12 cellular contexts compared by ENCODE assay signal in the genomic region with DNA sequence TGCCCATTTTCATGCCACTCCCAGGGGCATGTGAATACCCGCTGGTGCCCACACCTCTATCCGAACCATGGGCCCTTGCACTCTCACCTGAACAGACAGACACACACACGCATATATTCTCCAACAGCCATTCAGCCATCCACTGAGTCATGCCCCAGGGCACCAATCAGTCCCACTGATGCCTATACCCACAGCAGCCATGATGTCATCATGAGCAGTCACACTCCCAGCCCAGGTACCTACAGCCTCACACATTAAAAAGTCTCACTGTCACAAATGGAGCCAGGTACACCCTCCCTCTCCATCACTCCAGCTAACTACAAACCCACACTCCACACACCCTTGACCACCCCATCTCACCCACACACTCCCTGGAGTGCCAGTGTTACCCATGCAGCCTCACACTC. TPM values are rescaled to one million over a fixed set of nuclear protein-coding genes. Genes with fewer than 3 reads are reported as not detected.
DNase-seq lines count a peak whose midpoint lies in the region; ATAC-seq and TF ChIP-seq lines count a peak whose summit lies in the region.
"Had no signal": no experiment of that assay in that cellular context is flagged by ENCODE, and none has a peak within 500 bp of the region (broad histone marks: within the 10 kb centered on the region; RNA-seq: fewer than 3 reads in every experiment).

No MANE protein-coding gene starts in this region.

- POLR2A ChIA-PET in RWPE1 (lab: Yijun Ruan, JAX; ENCODE audit: low non-redundant PET) = no interaction called here

- peak overlapping the region; percentile 57 for H3K27ac ChIP-seq in RWPE1
- H3K27ac ChIP-seq in epithelial cell of prostate = peak overlapping the region; percentile 44
- H3K27ac ChIP-seq in heart right ventricle = peak overlapping the region in 4 of 10 donors; percentile 38 to 56 (median 45)
- H3K27ac ChIP-seq: pancreas had no signal

- H3K27me3 ChIP-seq in heart right ventricle = no peaks in the 10 kb centered on the region
- H3K27me3 ChIP-seq: pancreas had no signal

- intact Hi-C loops in heart right ventricle (cut with DNase I) = no loop called here

- no peak for TF ChIP-seq CTCF in RWPE1 (conservative IDR thresholded peaks at IDR 0.05; ENCODE audit: low read depth)
- TF ChIP-seq CTCF in heart right ventricle (IDR thresholded peaks at IDR 0.05) = no peak

- peak; percentile 66 for DNase-seq in RWPE1 (ENCODE audit: low spot score)
- DNase-seq in activated CD8-positive, alpha-beta memory T cell treated with anti-CD3 and anti-CD28 coated beads, Interleukin-2, amount 50 U/mL, for 48 hours = peak; percentile 63
- peak; percentile 64 for DNase-seq in epithelial cell of prostate (ENCODE audit: low read depth, low spot score)
- peak; percentile 56 to 64 for DNase-seq in stimulated activated CD8-positive, alpha-beta memory T cell treated with anti-CD3 and anti-CD28 coated beads, Interleukin-7, amount 100 ng/mL, for 4 hours (ENCODE audit: low read depth in 2 of 2)
- no peak for DNase-seq in heart right ventricle
- no peak for DNase-seq in NCI-H1417 treated with DMSO at 0.1 percent for 48 hours (lab: John Stamatoyannopoulos, UW)
- DNase-seq: dermis blood vessel endothelial cell, DMS79, NCI-H1436 treated with DMSO at 0.1 percent for 48 hours had no signal

- peaks cover 15 to 93% (median 74%) of the 10 kb centered on the region in 9 donors for H3K4me1 ChIP-seq in heart right ventricle

- peaks cover 0 to 91% (median 25%) of the 10 kb centered on the region in 9 donors for H3K36me3 ChIP-seq in heart right ventricle
- H3K36me3 ChIP-seq: pancreas had no signal

- no peak for ATAC-seq in GM18907 (IDR thresholded peaks at IDR 0.05; ENCODE audit: unreplicated experiment)
- no peak for ATAC-seq in heart right ventricle
- ATAC-seq: pancreas had no signal

- H3K9me3 ChIP-seq in heart right ventricle = no peaks in the 10 kb centered on the region
- H3K9me3 ChIP-seq: pancreas had no signal

- CTCF ChIA-PET in RWPE1 (lab: Yijun Ruan, JAX) = interaction anchor here (0.5 kb wide), 1 partner anchor 37 kb away, joined by 3 read pairs; no protein-coding TSS in a partner anchor

- WGBS in heart right ventricle, 2 donors = 96 to 97% methylated on average over 3 of the region's 3 CpGs

- H3K4me3 ChIP-seq in heart right ventricle = peak overlapping the region in 1 of 10 donors; percentile 1
- H3K4me3 ChIP-seq: pancreas had no signal

RNA-seq across cellular contexts. Expression of a gene that starts 12.2 kb away (rescaled TPM):
- 100 to 1,000 TPM in 1 of 10 donors, 10 to 100 TPM in 9; 36.6 to 112 (median 69.0) TPM for total RNA-seq in heart right ventricle
- polyA plus RNA-seq in heart right ventricle = 100 to 1,000 TPM in 1 of 2 donors, 10 to 100 TPM in 1; 47.0 to 102 TPM

RNA-seq across cellular contexts. Expression of a gene that starts 41.5 kb away (rescaled TPM):
- total RNA-seq in heart right ventricle = under 1 TPM in 5 of 10 donors, not detected in 5; 0.05 to 0.16 (median 0.07) TPM
- polyA plus RNA-seq in heart right ventricle = under 1 TPM; 0.03 to 0.15 TPM
- total RNA-seq: glomerular endothelial cell had no signal

Comparison
In these comparisons a context has a peak if more than half of its experiments do, and no peak if none do; other contexts are left out.
1. DNase-seq: peak in RWPE1 (single experiment), activated CD8-positive, alpha-beta memory T cell treated with anti-CD3 and anti-CD28 coated beads, Interleukin-2, amount 50 U/mL, for 48 hours (single experiment), epithelial cell of prostate (single experiment) and stimulated activated CD8-positive, alpha-beta memory T cell treated with anti-CD3 and anti-CD28 coated beads, Interleukin-7, amount 100 ng/mL, for 4 hours (2 of 2); none in heart right ventricle (0 of 2) and NCI-H1417 treated with DMSO at 0.1 percent for 48 hours (single experiment).